23 cellular contexts compared by ENCODE assay signal in genomic region chr5:59607126-59607807, GRCh38.
DNase-seq lines count a peak whose midpoint lies in the region; ATAC-seq and TF ChIP-seq lines count a peak whose summit lies in the region.
"Had no signal": no experiment of that assay in that cellular context is flagged by ENCODE, and none has a peak within 500 bp of the region (broad histone marks: within the 10 kb centered on the region; RNA-seq: fewer than 3 reads in every experiment).

No MANE protein-coding gene starts in this region.

- ATAC-seq in omental fat pad (ENCODE audit: low FRiP score): peak; percentile 55
- ATAC-seq: heart left ventricle; naive thymus-derived CD8-positive, alpha-beta T cell; stimulated activated effector memory CD8-positive, alpha-beta T cell treated with anti-CD3 and anti-CD28 coated beads, Interleukin-12 subunit alpha, Interleukin-12 subunit beta, amount 100 ng/mL, for 72 hours had no signal

- CTCF ChIA-PET in mammary epithelial cell (lab: Charles Lee; ENCODE audit: low non-redundant PET): no interaction called here

- H3K27me3 ChIP-seq in GM23248 (replicated peaks; ENCODE audit: insufficient read depth): no peaks in the 10 kb centered on the region
- H3K27me3 ChIP-seq in mammary epithelial cell (ENCODE audit: insufficient read depth, low read length): no peaks in the 10 kb centered on the region
- H3K27me3 ChIP-seq: breast epithelium, MG63, suprapubic skin, vagina had no signal

- H3K9ac ChIP-seq in GM23248: no peak overlapping the region
- H3K9ac ChIP-seq in mammary epithelial cell (ENCODE audit: insufficient read depth, low read length): no peak overlapping the region

- H2AFZ ChIP-seq in GM23248 (peak overlapping the region; percentile 8; the same call in 1 of the 2 replicates), mammary epithelial cell (ENCODE audit: low read depth, low read length) (no peak overlapping the region)

- DNase-seq in GM23248: peak; percentile 60
- peak; percentile 32 for DNase-seq in NCI-H2227 (lab: John Stamatoyannopoulos, UW; ENCODE audit: unreplicated experiment)
- DNase-seq in choroid plexus epithelial cell (ENCODE audit: low read depth): peak; percentile 21
- no peak for DNase-seq in omental fat pad (ENCODE audit: low spot score)
- DNase-seq in activated CD4-positive, CD25-positive, alpha-beta regulatory T cell treated with anti-CD3 and anti-CD28 coated beads, Interleukin-2, amount 50 U/mL, for 72 hours: no peak
- DNase-seq in mammary epithelial cell: no peak
- DNase-seq in NCI-H2171 treated with DMSO at 0.1 percent for 48 hours (lab: John Stamatoyannopoulos, UW): no peak
- DNase-seq: activated CD4-positive, alpha-beta T cell treated with anti-CD3 and anti-CD28 coated beads, Interleukin-2, amount 50 U/mL, for 4 hours; activated effector memory CD4-positive, alpha-beta T cell treated with Interleukin-2 at 50 U/mL for 16 hours; CD4-positive, CD25-positive, alpha-beta regulatory T cell; DMS 273 treated with DMSO at 0.1 percent for 48 hours; H7; heart left ventricle; MG63; naive thymus-derived CD8-positive, alpha-beta T cell; NCI-H187; NCI-H226; stimulated activated CD4-positive, alpha-beta T cell treated with anti-CD3 and anti-CD28 coated beads, Interleukin-2, amount 100 ng/mL, for 24 hours had no signal

- no peaks in the 10 kb centered on the region for H3K9me3 ChIP-seq in GM23248 (ENCODE audit: low read depth)
- H3K9me3 ChIP-seq in mammary epithelial cell (replicated peaks; ENCODE audit: insufficient read depth, low read length): no peaks in the 10 kb centered on the region
- H3K9me3 ChIP-seq: breast epithelium, heart left ventricle, MG63, prostate gland, suprapubic skin, vagina had no signal

- H3K79me2 ChIP-seq in GM23248 (ENCODE audit: insufficient read depth): no peaks in the 10 kb centered on the region
- H3K79me2 ChIP-seq in mammary epithelial cell (ENCODE audit: insufficient read depth, low read length): no peaks in the 10 kb centered on the region

- H3K4me3 ChIP-seq in GM23248 (no peak overlapping the region), choroid plexus epithelial cell (ENCODE audit: low read depth, low read length) (no peak overlapping the region), mammary epithelial cell (replicated peaks in 1 of 3; ENCODE audit: insufficient read depth in 1 of 3, low read depth in 2 of 3, low read length in 3 of 3) (no peak overlapping the region)
- H3K4me3 ChIP-seq: breast epithelium, heart left ventricle, MG63, prostate gland, suprapubic skin, vagina had no signal

- H3K27ac ChIP-seq in GM23248: no peak overlapping the region
- H3K27ac ChIP-seq in mammary epithelial cell (ENCODE audit: insufficient read depth, low read depth, low read length): no peak overlapping the region
- H3K27ac ChIP-seq: breast epithelium, heart left ventricle, prostate gland, suprapubic skin, vagina had no signal

- WGBS in GM23248 (ENCODE audit: low coverage in 1 of 2, low lambda C conversion rate in 2 of 2, missing lambda C conversion rate in 2 of 2), 2 experiments: 29 to 31% methylated on average over 5 of the region's 5 CpGs
- 64% methylated on average over 5 of the region's 5 CpGs for WGBS in mammary epithelial cell (ENCODE audit: low coverage, missing lambda C conversion rate)

- dilution Hi-C loops in mammary epithelial cell (cut with HindIII; ENCODE audit: low sequenced_read_pairs): no loop called here

- H3K4me1 ChIP-seq in GM23248 (ENCODE audit: insufficient read depth) (peaks cover 15% of the 10 kb centered on the region; the same call in 1 of the 2 replicates), mammary epithelial cell (ENCODE audit: insufficient read depth, low read length) (no peaks in the 10 kb centered on the region)
- H3K4me1 ChIP-seq: breast epithelium, heart left ventricle, prostate gland, vagina had no signal

- peak overlapping the region; percentile 66 for H3K4me2 ChIP-seq in GM23248 (ENCODE audit: unreplicated experiment)
- no peak overlapping the region for H3K4me2 ChIP-seq in mammary epithelial cell (ENCODE audit: insufficient read depth, low read depth, low read length)

- no peaks in the 10 kb centered on the region for H4K20me1 ChIP-seq in GM23248 (ENCODE audit: insufficient read depth)
- no peaks in the 10 kb centered on the region for H4K20me1 ChIP-seq in mammary epithelial cell (ENCODE audit: insufficient read depth, low read length)

- H3K9me2 ChIP-seq in GM23248 (ENCODE audit: insufficient read depth): no peaks in the 10 kb centered on the region

- H3F3A ChIP-seq in GM23248 (ENCODE audit: insufficient read depth): no peaks in the 10 kb centered on the region

- TF ChIP-seq CTCF in choroid plexus epithelial cell (conservative IDR thresholded peaks at IDR 0.05; ENCODE audit: low read depth, low read length) (no peak), omental fat pad (IDR thresholded peaks at IDR 0.05) (no peak), mammary epithelial cell (conservative IDR thresholded peaks at IDR 0.05 in 1 of 2, IDR thresholded peaks at IDR 0.05 in 1 of 2; ENCODE audit: extremely low read depth in 1 of 2, insufficient read depth in 1 of 2, low read depth in 1 of 2, low read length in 2 of 2) (no peak)

- intact Hi-C loops in mammary epithelial cell (cut with micrococcal nuclease): no loop called here

- in situ Hi-C loops in GM23248 (cut with MboI): no loop called here
- in situ Hi-C loops in mammary epithelial cell (cut with MboI; ENCODE audit: low sequenced_read_pairs in 2 of 2): no loop called here

- H3K36me3 ChIP-seq in GM23248 (ENCODE audit: low read depth): no peaks in the 10 kb centered on the region
- no peaks in the 10 kb centered on the region for H3K36me3 ChIP-seq in mammary epithelial cell (ENCODE audit: insufficient read depth, low read length)
- H3K36me3 ChIP-seq: breast epithelium, heart left ventricle, MG63, prostate gland, suprapubic skin, vagina had no signal

- no TSS peak for BruUV-seq in mammary epithelial cell (replicated peaks; lab: Mats Ljungman, UMichigan)

Comparison
In these comparisons a context has a peak if more than half of its experiments do, and no peak if none do; other contexts are left out.
1. DNase-seq: peak in GM23248 (single experiment), NCI-H2227 (single experiment) and choroid plexus epithelial cell (single experiment); none in omental fat pad (single experiment), activated CD4-positive, CD25-positive, alpha-beta regulatory T cell treated with anti-CD3 and anti-CD28 coated beads, Interleukin-2, amount 50 U/mL, for 72 hours (single experiment), mammary epithelial cell (single experiment) and NCI-H2171 treated with DMSO at 0.1 percent for 48 hours (single experiment).